Comparison of ENCODE assay signal across 1 cellular context in genomic region chr3:172647823-172648222, GRCh38.
TF ChIP-seq lines count a peak whose summit lies in the region.

No MANE protein-coding gene starts in this region.

TF ChIP-seq in HepG2, 621 proteins besides CTCF, POLR2A, EP300 and RAD21 (continued from another document):
- TF ChIP-seq FOXP4 (CRISPR knock-in tag; IDR thresholded peaks at IDR 0.05) (no peak), TFE3 (CRISPR knock-in tag; IDR thresholded peaks at IDR 0.05) (no peak), ZNF280D (CRISPR knock-in tag; IDR thresholded peaks at IDR 0.05) (no peak), KLF13 (CRISPR knock-in tag; IDR thresholded peaks at IDR 0.05) (no peak), ZNF124 (CRISPR knock-in tag; IDR thresholded peaks at IDR 0.05) (no peak), MTA3 (CRISPR knock-in tag; IDR thresholded peaks at IDR 0.05) (no peak), ZHX2 (IDR thresholded peaks at IDR 0.05; ENCODE audit: low read depth) (no peak), ZHX2 (CRISPR knock-in tag; IDR thresholded peaks at IDR 0.05; ENCODE audit: borderline replicate concordance) (no peak), HNF1A (IDR thresholded peaks at IDR 0.05; ENCODE audit: low read depth) (no peak), HNF1A (CRISPR knock-in tag; IDR thresholded peaks at IDR 0.05; ENCODE audit: borderline replicate concordance) (no peak), RBM39 (IDR thresholded peaks at IDR 0.05; ENCODE audit: low read depth, low read length, poor library complexity, severe bottlenecking) (no peak), ZNF747 (CRISPR knock-in tag; IDR thresholded peaks at IDR 0.05; ENCODE audit: borderline replicate concordance) (no peak), ZBTB1 (CRISPR knock-in tag; IDR thresholded peaks at IDR 0.05; ENCODE audit: borderline replicate concordance) (no peak), ZNF703 (CRISPR knock-in tag; IDR thresholded peaks at IDR 0.05; ENCODE audit: borderline replicate concordance) (no peak), ZNF546 (CRISPR knock-in tag; conservative IDR thresholded peaks at IDR 0.05) (no peak)
